In the genomic region with DNA sequence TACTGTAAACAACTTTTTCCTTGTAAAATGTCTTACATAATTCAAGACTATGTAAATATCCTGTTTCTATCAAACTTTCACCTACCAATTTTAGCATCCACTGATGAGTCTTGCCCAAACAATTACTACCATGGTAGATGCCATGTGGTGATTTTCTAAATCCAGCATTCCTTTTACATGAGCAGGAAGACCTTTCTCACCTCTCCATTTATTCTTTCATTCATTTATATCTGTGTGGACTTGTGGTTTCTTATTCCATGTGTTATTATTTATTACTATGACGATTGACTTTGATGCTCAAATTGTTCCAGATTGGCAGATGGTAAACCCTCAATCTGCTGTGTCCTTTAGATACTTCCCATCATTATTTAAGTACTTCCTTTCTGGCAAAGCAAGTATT, we compare ENCODE assay signal across 12 cellular contexts.
DNase-seq lines count a peak whose midpoint lies in the region; ATAC-seq and TF ChIP-seq lines count a peak whose summit lies in the region.
"Had no signal": no experiment of that assay in that cellular context is flagged by ENCODE, and none has a peak within 500 bp of the region (broad histone marks: within the 10 kb centered on the region; RNA-seq: fewer than 3 reads in every experiment).

No MANE protein-coding gene starts in this region.

- TF ChIP-seq CTCF in retinal pigment epithelial cell (conservative IDR thresholded peaks at IDR 0.05; ENCODE audit: low read depth, low read length) (no peak), WERI-Rb-1 (IDR thresholded peaks at IDR 0.05; ENCODE audit: low read depth, low read length) (no peak)

- peak; percentile 66 for ATAC-seq in SK-N-SH treated with all-trans-retinoic acid at 6 μM for 48 hours
- ATAC-seq in GM21526 (IDR thresholded peaks at IDR 0.05; ENCODE audit: low FRiP score, unreplicated experiment): no peak
- no peak for ATAC-seq in HG03460 (IDR thresholded peaks at IDR 0.05; ENCODE audit: unreplicated experiment)

- no peak overlapping the region for H3K27ac ChIP-seq in WERI-Rb-1
- H3K27ac ChIP-seq: epithelial cell of prostate had no signal

- H3K4me3 ChIP-seq in retinal pigment epithelial cell (ENCODE audit: low read length) (no peak overlapping the region), WERI-Rb-1 (ENCODE audit: low read depth, low read length) (no peak overlapping the region)

- peak; percentile 7 for DNase-seq in H4 (ENCODE audit: low spot score)
- DNase-seq in fibroblast of gingiva (ENCODE audit: low read depth): peak; percentile 41
- DNase-seq in retinal pigment epithelial cell (ENCODE audit: low read depth): peak; percentile 36
- DNase-seq in WERI-Rb-1: no peak
- DNase-seq: activated naive CD8-positive, alpha-beta T cell treated with anti-CD3 and anti-CD28 coated beads for 36 hours; activated T-cell treated with anti-CD3 and anti-CD28 coated beads, Interleukin-2, amount 50 U/mL, for 24 hours; CD4-positive, CD25-positive, alpha-beta regulatory T cell; T1000 had no signal

- H3K27me3 ChIP-seq in WERI-Rb-1 (ENCODE audit: insufficient read depth, low read depth, severe bottlenecking): no peaks in the 10 kb centered on the region

- no peaks in the 10 kb centered on the region for H3K9me3 ChIP-seq in WERI-Rb-1 (ENCODE audit: severe bottlenecking)

- H3K36me3 ChIP-seq in WERI-Rb-1: no peaks in the 10 kb centered on the region; the same call in 1 of the 2 replicates

TF ChIP-seq in SK-N-SH treated with all-trans-retinoic acid at 6 μM for 48 hours, 23 proteins besides CTCF, POLR2A, EP300 and RAD21:
- TF ChIP-seq CSDC2 (CRISPR knock-in tag; IDR thresholded peaks at IDR 0.05) (no peak), BACH2 (CRISPR knock-in tag; IDR thresholded peaks at IDR 0.05; ENCODE audit: borderline replicate concordance) (no peak), ISL1 (CRISPR knock-in tag; IDR thresholded peaks at IDR 0.05) (no peak), TCF4 (CRISPR knock-in tag; IDR thresholded peaks at IDR 0.05; ENCODE audit: borderline replicate concordance) (no peak), ZNF70 (CRISPR knock-in tag; IDR thresholded peaks at IDR 0.05) (no peak), GLIS3 (CRISPR knock-in tag; IDR thresholded peaks at IDR 0.05) (no peak), RARB (CRISPR knock-in tag; IDR thresholded peaks at IDR 0.05) (no peak), OSR1 (CRISPR knock-in tag; IDR thresholded peaks at IDR 0.05) (no peak), ZNF8 (CRISPR knock-in tag; IDR thresholded peaks at IDR 0.05) (no peak), ARNTL (CRISPR knock-in tag; IDR thresholded peaks at IDR 0.05; ENCODE audit: borderline replicate concordance, low read depth) (no peak)
- TF ChIP-seq, protein P1, sequence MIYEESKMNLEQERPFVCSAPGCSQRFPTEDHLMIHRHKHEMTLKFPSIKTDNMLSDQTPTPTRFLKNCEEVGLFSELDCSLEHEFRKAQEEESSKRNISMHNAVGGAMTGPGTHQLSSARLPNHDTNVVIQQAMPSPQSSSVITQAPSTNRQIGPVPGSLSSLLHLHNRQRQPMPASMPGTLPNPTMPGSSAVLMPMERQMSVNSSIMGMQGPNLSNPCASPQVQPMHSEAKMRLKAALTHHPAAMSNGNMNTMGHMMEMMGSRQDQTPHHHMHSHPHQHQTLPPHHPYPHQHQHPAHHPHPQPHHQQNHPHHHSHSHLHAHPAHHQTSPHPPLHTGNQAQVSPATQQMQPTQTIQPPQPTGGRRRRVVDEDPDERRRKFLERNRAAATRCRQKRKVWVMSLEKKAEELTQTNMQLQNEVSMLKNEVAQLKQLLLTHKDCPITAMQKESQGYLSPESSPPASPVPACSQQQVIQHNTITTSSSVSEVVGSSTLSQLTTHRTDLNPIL (CRISPR knock-in tag; IDR thresholded peaks at IDR 0.05; ENCODE audit: low read depth): no peak
